In the genomic region with DNA sequence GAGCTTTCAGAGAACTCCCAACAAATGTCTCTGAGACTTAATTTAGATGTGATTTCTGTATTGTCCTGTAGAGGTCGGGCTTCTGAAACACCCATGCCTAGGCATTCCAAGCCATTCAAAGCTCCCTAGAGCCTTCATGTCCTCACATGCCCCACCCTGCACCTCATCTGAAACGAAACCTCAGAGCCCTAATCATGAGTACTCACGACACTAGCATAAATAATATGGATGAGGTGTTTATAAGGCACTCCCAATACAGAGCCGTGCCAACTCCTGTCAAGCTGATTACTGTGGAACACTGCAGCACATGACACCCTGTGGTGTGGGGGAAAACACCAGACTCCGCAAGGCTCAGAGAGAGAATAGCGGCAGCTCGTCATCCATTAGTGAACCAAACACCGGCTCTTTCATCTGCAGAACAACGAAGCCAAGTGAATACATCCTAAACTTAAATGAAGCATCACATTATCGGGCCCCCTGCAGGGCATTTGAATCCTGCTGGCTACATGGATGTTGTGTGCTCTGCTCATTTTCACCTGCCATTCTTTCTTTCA, we compare ENCODE assay signal across 8 cellular contexts.
DNase-seq lines count a peak whose midpoint lies in the region; ATAC-seq and TF ChIP-seq lines count a peak whose summit lies in the region.

No MANE protein-coding gene starts in this region.

- TF ChIP-seq POLR2A in suprapubic skin (IDR thresholded peaks at IDR 0.05) = no peak

- no peaks in the 10 kb centered on the region for H3K9me3 ChIP-seq in suprapubic skin

- H3K27me3 ChIP-seq in suprapubic skin = no peaks in the 10 kb centered on the region

- in situ Hi-C loops in astrocyte of the spinal cord (cut with HindIII; ENCODE audit: low sequenced_read_pairs) = no loop called here

- H3K27ac ChIP-seq in suprapubic skin = no peak overlapping the region

- DNase-seq in AG20443 (ENCODE audit: low spot score) (peak; percentile 39), NCI-H2171 treated with DMSO at 0.1 percent for 48 hours (lab: John Stamatoyannopoulos, UW) (peak; percentile 93), astrocyte of the spinal cord (ENCODE audit: low read depth, low spot score) (peak; percentile 69), inferior parietal cortex (ENCODE audit: extremely low spot score) (peak; percentile 62), suprapubic skin (ENCODE audit: low spot score in 2 of 2) (no peak), activated T-cell treated with anti-CD3 and anti-CD28 coated beads for 4 hours (no peak)

- H3K36me3 ChIP-seq in suprapubic skin = no peaks in the 10 kb centered on the region

- 51% methylated on average over 10 of the region's 10 CpGs for WGBS in suprapubic skin

- TF ChIP-seq CTCF in astrocyte of the spinal cord (IDR thresholded peaks at IDR 0.05; ENCODE audit: low read depth, low read length) = peak; percentile 60
- peak; percentile 11 to 63 for TF ChIP-seq CTCF in suprapubic skin (IDR thresholded peaks at IDR 0.05)

- no peak for TF ChIP-seq EP300 in suprapubic skin (IDR thresholded peaks at IDR 0.05)

- H3K4me1 ChIP-seq in suprapubic skin = peaks cover 16% of the 10 kb centered on the region

- H3K4me3 ChIP-seq in astrocyte of the spinal cord (ENCODE audit: low read depth, low read length) (peak overlapping the region; percentile 20), suprapubic skin (no peak overlapping the region)

- ATAC-seq in GM18502 (IDR thresholded peaks at IDR 0.05; ENCODE audit: poor library complexity, unreplicated experiment) (peak; percentile 87), HG03135 (IDR thresholded peaks at IDR 0.05; ENCODE audit: unreplicated experiment) (peak; percentile 57)

Comparison
In these comparisons a context has a peak if more than half of its experiments do, and no peak if none do; other contexts are left out.
1. DNase-seq: peak in AG20443 (single experiment), NCI-H2171 treated with DMSO at 0.1 percent for 48 hours (single experiment), astrocyte of the spinal cord (single experiment) and inferior parietal cortex (single experiment); none in suprapubic skin (0 of 2) and activated T-cell treated with anti-CD3 and anti-CD28 coated beads for 4 hours (single experiment).